Comparison of ENCODE assay signal across 11 cellular contexts in genomic region chr7:116216956-116217570, GRCh38. TPM values are rescaled to one million over a fixed set of nuclear protein-coding genes. Genes with fewer than 3 reads are reported as not detected.
DNase-seq lines count a peak whose midpoint lies in the region; ATAC-seq and TF ChIP-seq lines count a peak whose summit lies in the region.
"Had no signal": no experiment of that assay in that cellular context is flagged by ENCODE, and none has a peak within 500 bp of the region (broad histone marks: within the 10 kb centered on the region; RNA-seq: fewer than 3 reads in every experiment).

No MANE protein-coding gene starts in this region.

- H2AFZ ChIP-seq in ACC112 (ENCODE audit: low read length, unreplicated experiment): no peak overlapping the region
- H2AFZ ChIP-seq: neural progenitor cell had no signal

- H3K4me3 ChIP-seq in ACC112 (ENCODE audit: low read depth, low read length) (peak overlapping the region; percentile 4; the same call in 1 of the 2 replicates), ascending aorta (peak overlapping the region in 1 of 2 donors; percentile 5)
- H3K4me3 ChIP-seq: neural progenitor cell had no signal

- no peaks in the 10 kb centered on the region for H3K36me3 ChIP-seq in ACC112 (ENCODE audit: insufficient read depth, low read length)
- H3K36me3 ChIP-seq in ascending aorta: no peaks in the 10 kb centered on the region
- H3K36me3 ChIP-seq: neural progenitor cell had no signal

- H3K4me1 ChIP-seq in ACC112 (ENCODE audit: control insufficient read depth, insufficient read depth, low read length, unreplicated experiment) (peaks cover 56% of the 10 kb centered on the region), ascending aorta (peaks cover 11 to 76% of the 10 kb centered on the region in 2 donors)
- H3K4me1 ChIP-seq: neural progenitor cell had no signal

- no peak for TF ChIP-seq CTCF in ascending aorta (IDR thresholded peaks at IDR 0.05)

- H3K27ac ChIP-seq in ACC112 (ENCODE audit: low read depth, low read length): peak overlapping the region; percentile 94
- H3K27ac ChIP-seq in ascending aorta: peak overlapping the region; percentile 91 to 99
- H3K27ac ChIP-seq: C4-2B, neural progenitor cell had no signal

- ATAC-seq in GM19043 (IDR thresholded peaks at IDR 0.05; ENCODE audit: low read depth, unreplicated experiment) (peak; percentile 37), HG03159 (IDR thresholded peaks at IDR 0.05; ENCODE audit: unreplicated experiment) (no peak), HG03045 (IDR thresholded peaks at IDR 0.05; ENCODE audit: unreplicated experiment) (no peak), GM21367 (IDR thresholded peaks at IDR 0.05; ENCODE audit: unreplicated experiment) (no peak)

- no peaks in the 10 kb centered on the region for H3K27me3 ChIP-seq in ACC112 (ENCODE audit: insufficient read depth, low read length)
- H3K27me3 ChIP-seq in ascending aorta: no peaks in the 10 kb centered on the region

- intact Hi-C loops in ascending aorta (cut with DNase I): no loop called here

- DNase-seq in ascending aorta (ENCODE audit: low spot score in 2 of 2) (no peak), kidney tubule cell (ENCODE audit: low spot score) (peak; percentile 44), NCI-H345 treated with DMSO at 0.1 percent for 48 hours (lab: John Stamatoyannopoulos, UW; ENCODE audit: unreplicated experiment) (no peak)
- DNase-seq: endodermal cell had no signal

- H3K79me2 ChIP-seq in ACC112 (ENCODE audit: control insufficient read depth, insufficient read depth, low read length, unreplicated experiment): peaks cover 53% of the 10 kb centered on the region

- no peaks in the 10 kb centered on the region for H3K9me3 ChIP-seq in ascending aorta

RNA-seq across cellular contexts. Expression of gene TES, which starts 6.7 kb away (rescaled TPM):
- total RNA-seq in ascending aorta: 108 TPM
